ENCODE assay signal across 12 cellular contexts in genomic region chr20:39117486-39117885, GRCh38.
DNase-seq lines count a peak whose midpoint lies in the region; TF ChIP-seq lines count a peak whose summit lies in the region.
"Had no signal": no experiment of that assay in that cellular context is flagged by ENCODE, and none has a peak within 500 bp of the region (broad histone marks: within the 10 kb centered on the region; RNA-seq: fewer than 3 reads in every experiment).

No MANE protein-coding gene starts in this region.

- DNase-seq in DMS153 (lab: John Stamatoyannopoulos, UW), result peak; percentile 33
- DNase-seq in DMS153 treated with DMSO at 0.1 percent for 48 hours (lab: John Stamatoyannopoulos, UW; ENCODE audit: unreplicated experiment), result no peak
- peak; percentile 28 for DNase-seq in NCI-H1105 treated with DMSO at 0.1 percent for 48 hours (lab: John Stamatoyannopoulos, UW)
- peak; percentile 52 for DNase-seq in brain microvascular endothelial cell
- peak; percentile 37 to 48 for DNase-seq in lung microvascular endothelial cell (ENCODE audit: low read depth in 2 of 2)
- no peak for DNase-seq in GOT3 (lab: John Stamatoyannopoulos, UW)
- no peak for DNase-seq in epidermal melanocyte (ENCODE audit: insufficient read length, low spot score)
- DNase-seq in globus pallidus (ENCODE audit: low spot score), result no peak
- DNase-seq: activated CD4-positive, alpha-beta T cell treated with anti-CD3 and anti-CD28 coated beads, Interleukin-2, amount 50 U/mL, for 48 hours; gastrocnemius medialis; spleen had no signal

- no peaks in the 10 kb centered on the region for H3K36me3 ChIP-seq in brain microvascular endothelial cell (replicated peaks)
- H3K36me3 ChIP-seq: gastrocnemius medialis, spleen had no signal

- in situ Hi-C loops in brain microvascular endothelial cell (cut with HindIII; ENCODE audit: low pct_ligation_motif_present, low sequenced_read_pairs), result no loop called here

- H3K27ac ChIP-seq in brain microvascular endothelial cell, result no peak overlapping the region
- H3K27ac ChIP-seq: gastrocnemius medialis, spleen had no signal

- peaks cover 2% of the 10 kb centered on the region for H3K27me3 ChIP-seq in brain microvascular endothelial cell (replicated peaks)
- H3K27me3 ChIP-seq: gastrocnemius medialis had no signal

- H3K4me3 ChIP-seq in brain microvascular endothelial cell (ENCODE audit: low read depth, low read length), result no peak overlapping the region
- H3K4me3 ChIP-seq: gastrocnemius medialis, K562, spleen had no signal

- TF ChIP-seq CTCF in brain microvascular endothelial cell (IDR thresholded peaks at IDR 0.05; ENCODE audit: low read depth, low read length, missing control alignments), result no peak

Comparison
In these comparisons a context has a peak if more than half of its experiments do, and no peak if none do; other contexts are left out.
1. DNase-seq: peak in DMS153 (single experiment), NCI-H1105 treated with DMSO at 0.1 percent for 48 hours (single experiment), brain microvascular endothelial cell (single experiment) and lung microvascular endothelial cell (2 of 2); none in DMS153 treated with DMSO at 0.1 percent for 48 hours (single experiment), GOT3 (single experiment), epidermal melanocyte (single experiment) and globus pallidus (single experiment).